Comparison of ENCODE assay signal across 1 cellular context in the genomic region with DNA sequence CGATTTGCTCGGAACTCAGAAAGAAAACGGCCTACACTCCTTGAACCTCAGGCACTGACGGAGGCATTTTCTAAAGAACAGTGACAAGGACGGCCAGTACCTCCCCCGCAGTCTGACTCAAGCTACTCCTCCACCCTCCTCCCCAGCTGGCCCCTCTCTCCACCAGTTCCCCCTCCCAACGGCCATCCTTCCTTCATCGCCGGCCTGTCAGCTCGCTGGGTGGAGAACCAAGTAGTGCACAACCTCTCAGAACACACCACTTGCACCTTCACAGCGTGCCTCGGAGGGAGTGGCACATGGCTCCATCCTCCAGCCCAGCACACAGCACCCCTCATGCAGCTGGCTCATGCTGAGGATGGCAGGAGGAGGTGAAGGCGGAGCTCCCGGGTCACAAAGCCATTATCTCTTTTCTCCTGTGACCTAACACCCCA.
TF ChIP-seq lines count a peak whose summit lies in the region.

No MANE protein-coding gene starts in this region.

TF ChIP-seq in K562, 482 proteins besides CTCF, POLR2A, EP300 and RAD21 (continued from another document and continues in another):
- TF ChIP-seq, protein P1, sequence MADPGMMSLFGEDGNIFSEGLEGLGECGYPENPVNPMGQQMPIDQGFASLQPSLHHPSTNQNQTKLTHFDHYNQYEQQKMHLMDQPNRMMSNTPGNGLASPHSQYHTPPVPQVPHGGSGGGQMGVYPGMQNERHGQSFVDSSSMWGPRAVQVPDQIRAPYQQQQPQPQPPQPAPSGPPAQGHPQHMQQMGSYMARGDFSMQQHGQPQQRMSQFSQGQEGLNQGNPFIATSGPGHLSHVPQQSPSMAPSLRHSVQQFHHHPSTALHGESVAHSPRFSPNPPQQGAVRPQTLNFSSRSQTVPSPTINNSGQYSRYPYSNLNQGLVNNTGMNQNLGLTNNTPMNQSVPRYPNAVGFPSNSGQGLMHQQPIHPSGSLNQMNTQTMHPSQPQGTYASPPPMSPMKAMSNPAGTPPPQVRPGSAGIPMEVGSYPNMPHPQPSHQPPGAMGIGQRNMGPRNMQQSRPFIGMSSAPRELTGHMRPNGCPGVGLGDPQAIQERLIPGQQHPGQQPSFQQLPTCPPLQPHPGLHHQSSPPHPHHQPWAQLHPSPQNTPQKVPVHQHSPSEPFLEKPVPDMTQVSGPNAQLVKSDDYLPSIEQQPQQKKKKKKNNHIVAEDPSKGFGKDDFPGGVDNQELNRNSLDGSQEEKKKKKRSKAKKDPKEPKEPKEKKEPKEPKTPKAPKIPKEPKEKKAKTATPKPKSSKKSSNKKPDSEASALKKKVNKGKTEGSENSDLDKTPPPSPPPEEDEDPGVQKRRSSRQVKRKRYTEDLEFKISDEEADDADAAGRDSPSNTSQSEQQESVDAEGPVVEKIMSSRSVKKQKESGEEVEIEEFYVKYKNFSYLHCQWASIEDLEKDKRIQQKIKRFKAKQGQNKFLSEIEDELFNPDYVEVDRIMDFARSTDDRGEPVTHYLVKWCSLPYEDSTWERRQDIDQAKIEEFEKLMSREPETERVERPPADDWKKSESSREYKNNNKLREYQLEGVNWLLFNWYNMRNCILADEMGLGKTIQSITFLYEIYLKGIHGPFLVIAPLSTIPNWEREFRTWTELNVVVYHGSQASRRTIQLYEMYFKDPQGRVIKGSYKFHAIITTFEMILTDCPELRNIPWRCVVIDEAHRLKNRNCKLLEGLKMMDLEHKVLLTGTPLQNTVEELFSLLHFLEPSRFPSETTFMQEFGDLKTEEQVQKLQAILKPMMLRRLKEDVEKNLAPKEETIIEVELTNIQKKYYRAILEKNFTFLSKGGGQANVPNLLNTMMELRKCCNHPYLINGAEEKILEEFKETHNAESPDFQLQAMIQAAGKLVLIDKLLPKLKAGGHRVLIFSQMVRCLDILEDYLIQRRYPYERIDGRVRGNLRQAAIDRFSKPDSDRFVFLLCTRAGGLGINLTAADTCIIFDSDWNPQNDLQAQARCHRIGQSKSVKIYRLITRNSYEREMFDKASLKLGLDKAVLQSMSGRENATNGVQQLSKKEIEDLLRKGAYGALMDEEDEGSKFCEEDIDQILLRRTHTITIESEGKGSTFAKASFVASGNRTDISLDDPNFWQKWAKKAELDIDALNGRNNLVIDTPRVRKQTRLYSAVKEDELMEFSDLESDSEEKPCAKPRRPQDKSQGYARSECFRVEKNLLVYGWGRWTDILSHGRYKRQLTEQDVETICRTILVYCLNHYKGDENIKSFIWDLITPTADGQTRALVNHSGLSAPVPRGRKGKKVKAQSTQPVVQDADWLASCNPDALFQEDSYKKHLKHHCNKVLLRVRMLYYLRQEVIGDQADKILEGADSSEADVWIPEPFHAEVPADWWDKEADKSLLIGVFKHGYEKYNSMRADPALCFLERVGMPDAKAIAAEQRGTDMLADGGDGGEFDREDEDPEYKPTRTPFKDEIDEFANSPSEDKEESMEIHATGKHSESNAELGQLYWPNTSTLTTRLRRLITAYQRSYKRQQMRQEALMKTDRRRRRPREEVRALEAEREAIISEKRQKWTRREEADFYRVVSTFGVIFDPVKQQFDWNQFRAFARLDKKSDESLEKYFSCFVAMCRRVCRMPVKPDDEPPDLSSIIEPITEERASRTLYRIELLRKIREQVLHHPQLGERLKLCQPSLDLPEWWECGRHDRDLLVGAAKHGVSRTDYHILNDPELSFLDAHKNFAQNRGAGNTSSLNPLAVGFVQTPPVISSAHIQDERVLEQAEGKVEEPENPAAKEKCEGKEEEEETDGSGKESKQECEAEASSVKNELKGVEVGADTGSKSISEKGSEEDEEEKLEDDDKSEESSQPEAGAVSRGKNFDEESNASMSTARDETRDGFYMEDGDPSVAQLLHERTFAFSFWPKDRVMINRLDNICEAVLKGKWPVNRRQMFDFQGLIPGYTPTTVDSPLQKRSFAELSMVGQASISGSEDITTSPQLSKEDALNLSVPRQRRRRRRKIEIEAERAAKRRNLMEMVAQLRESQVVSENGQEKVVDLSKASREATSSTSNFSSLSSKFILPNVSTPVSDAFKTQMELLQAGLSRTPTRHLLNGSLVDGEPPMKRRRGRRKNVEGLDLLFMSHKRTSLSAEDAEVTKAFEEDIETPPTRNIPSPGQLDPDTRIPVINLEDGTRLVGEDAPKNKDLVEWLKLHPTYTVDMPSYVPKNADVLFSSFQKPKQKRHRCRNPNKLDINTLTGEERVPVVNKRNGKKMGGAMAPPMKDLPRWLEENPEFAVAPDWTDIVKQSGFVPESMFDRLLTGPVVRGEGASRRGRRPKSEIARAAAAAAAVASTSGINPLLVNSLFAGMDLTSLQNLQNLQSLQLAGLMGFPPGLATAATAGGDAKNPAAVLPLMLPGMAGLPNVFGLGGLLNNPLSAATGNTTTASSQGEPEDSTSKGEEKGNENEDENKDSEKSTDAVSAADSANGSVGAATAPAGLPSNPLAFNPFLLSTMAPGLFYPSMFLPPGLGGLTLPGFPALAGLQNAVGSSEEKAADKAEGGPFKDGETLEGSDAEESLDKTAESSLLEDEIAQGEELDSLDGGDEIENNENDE (IDR thresholded peaks at IDR 0.05; ENCODE audit: low read depth, low read length), result no peak
- TF ChIP-seq RBFOX2 (IDR thresholded peaks at IDR 0.05; ENCODE audit: low read depth, low read length) (no peak), RCOR1 (IDR thresholded peaks at IDR 0.05; ENCODE audit: borderline replicate concordance in 1 of 2, low read depth in 2 of 2, low read length in 2 of 2) (peak in 1 of 2 experiments; percentile 68; a peak in 1 of 4 replicates), RBM39 (optimal IDR thresholded peaks at IDR 0.05; ENCODE audit: low read depth, low read length) (no peak), HLTF (IDR thresholded peaks at IDR 0.05) (0 out of 2 replicates have a peak, but pooled peaks have one; percentile 39), RFX5 (IDR thresholded peaks at IDR 0.05; ENCODE audit: low read depth, low read length) (no peak), TSC22D4 (tag; IDR thresholded peaks at IDR 0.05) (no peak), POLR3A (IDR thresholded peaks at IDR 0.05; ENCODE audit: borderline replicate concordance, extremely low read depth, insufficient read depth, insufficient read length) (no peak), CBFA2T3 (IDR thresholded peaks at IDR 0.05) (peak; percentile 70), ZNF444 (CRISPR knock-in tag; IDR thresholded peaks at IDR 0.05) (no peak), ZEB2 (IDR thresholded peaks at IDR 0.05) (no peak), FOSL1 (tag; conservative IDR thresholded peaks at IDR 0.05) (peak; percentile 94), ZNF217 (CRISPR knock-in tag; IDR thresholded peaks at IDR 0.05) (no peak), JUND (IDR thresholded peaks at IDR 0.05; ENCODE audit: borderline replicate concordance, low read depth, low read length) (peak; percentile 94), JUND (tag; IDR thresholded peaks at IDR 0.05; ENCODE audit: borderline replicate concordance, low read depth, low read length) (peak; percentile 94; the same call in 2 of the 3 replicates), PHF21A (IDR thresholded peaks at IDR 0.05; ENCODE audit: borderline replicate concordance, low read depth) (no peak), ZNF324 (CRISPR knock-in tag; IDR thresholded peaks at IDR 0.05) (no peak), ZNF239 (CRISPR knock-in tag; IDR thresholded peaks at IDR 0.05) (no peak)
- TF ChIP-seq, protein P2, sequence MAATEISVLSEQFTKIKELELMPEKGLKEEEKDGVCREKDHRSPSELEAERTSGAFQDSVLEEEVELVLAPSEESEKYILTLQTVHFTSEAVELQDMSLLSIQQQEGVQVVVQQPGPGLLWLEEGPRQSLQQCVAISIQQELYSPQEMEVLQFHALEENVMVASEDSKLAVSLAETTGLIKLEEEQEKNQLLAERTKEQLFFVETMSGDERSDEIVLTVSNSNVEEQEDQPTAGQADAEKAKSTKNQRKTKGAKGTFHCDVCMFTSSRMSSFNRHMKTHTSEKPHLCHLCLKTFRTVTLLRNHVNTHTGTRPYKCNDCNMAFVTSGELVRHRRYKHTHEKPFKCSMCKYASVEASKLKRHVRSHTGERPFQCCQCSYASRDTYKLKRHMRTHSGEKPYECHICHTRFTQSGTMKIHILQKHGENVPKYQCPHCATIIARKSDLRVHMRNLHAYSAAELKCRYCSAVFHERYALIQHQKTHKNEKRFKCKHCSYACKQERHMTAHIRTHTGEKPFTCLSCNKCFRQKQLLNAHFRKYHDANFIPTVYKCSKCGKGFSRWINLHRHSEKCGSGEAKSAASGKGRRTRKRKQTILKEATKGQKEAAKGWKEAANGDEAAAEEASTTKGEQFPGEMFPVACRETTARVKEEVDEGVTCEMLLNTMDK (IDR thresholded peaks at IDR 0.05; ENCODE audit: borderline replicate concordance, insufficient read depth, low read depth, low read length, poor library complexity, severe bottlenecking), result no peak
- TF ChIP-seq, protein P3, sequence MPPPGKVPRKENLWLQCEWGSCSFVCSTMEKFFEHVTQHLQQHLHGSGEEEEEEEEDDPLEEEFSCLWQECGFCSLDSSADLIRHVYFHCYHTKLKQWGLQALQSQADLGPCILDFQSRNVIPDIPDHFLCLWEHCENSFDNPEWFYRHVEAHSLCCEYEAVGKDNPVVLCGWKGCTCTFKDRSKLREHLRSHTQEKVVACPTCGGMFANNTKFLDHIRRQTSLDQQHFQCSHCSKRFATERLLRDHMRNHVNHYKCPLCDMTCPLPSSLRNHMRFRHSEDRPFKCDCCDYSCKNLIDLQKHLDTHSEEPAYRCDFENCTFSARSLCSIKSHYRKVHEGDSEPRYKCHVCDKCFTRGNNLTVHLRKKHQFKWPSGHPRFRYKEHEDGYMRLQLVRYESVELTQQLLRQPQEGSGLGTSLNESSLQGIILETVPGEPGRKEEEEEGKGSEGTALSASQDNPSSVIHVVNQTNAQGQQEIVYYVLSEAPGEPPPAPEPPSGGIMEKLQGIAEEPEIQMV (tag; conservative IDR thresholded peaks at IDR 0.05; ENCODE audit: low read depth), result no peak
- TF ChIP-seq, protein P4, sequence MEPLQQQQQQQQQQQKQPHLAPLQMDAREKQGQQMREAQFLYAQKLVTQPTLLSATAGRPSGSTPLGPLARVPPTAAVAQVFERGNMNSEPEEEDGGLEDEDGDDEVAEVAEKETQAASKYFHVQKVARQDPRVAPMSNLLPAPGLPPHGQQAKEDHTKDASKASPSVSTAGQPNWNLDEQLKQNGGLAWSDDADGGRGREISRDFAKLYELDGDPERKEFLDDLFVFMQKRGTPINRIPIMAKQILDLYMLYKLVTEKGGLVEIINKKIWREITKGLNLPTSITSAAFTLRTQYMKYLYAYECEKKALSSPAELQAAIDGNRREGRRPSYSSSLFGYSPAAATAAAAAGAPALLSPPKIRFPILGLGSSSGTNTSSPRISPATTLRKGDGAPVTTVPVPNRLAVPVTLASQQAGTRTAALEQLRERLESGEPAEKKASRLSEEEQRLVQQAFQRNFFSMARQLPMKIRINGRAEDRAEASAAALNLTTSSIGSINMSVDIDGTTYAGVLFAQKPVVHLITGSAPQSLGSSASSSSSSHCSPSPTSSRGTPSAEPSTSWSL (CRISPR knock-in tag; IDR thresholded peaks at IDR 0.05; ENCODE audit: borderline replicate concordance), result no peak
- TF ChIP-seq, protein P5, sequence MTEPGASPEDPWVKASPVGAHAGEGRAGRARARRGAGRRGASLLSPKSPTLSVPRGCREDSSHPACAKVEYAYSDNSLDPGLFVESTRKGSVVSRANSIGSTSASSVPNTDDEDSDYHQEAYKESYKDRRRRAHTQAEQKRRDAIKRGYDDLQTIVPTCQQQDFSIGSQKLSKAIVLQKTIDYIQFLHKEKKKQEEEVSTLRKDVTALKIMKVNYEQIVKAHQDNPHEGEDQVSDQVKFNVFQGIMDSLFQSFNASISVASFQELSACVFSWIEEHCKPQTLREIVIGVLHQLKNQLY (CRISPR knock-in tag; conservative IDR thresholded peaks at IDR 0.05), result no peak
- TF ChIP-seq, protein P6, sequence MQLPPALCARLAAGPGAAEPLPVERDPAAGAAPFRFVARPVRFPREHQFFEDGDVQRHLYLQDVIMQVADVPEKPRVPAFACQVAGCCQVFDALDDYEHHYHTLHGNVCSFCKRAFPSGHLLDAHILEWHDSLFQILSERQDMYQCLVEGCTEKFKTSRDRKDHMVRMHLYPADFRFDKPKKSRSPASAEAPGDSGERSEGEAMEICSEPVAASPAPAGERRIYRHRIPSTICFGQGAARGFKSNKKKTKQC (CRISPR knock-in tag; IDR thresholded peaks at IDR 0.05), result 0 out of 2 replicates have a peak, but pooled peaks have one; percentile 26
- TF ChIP-seq, protein P7, sequence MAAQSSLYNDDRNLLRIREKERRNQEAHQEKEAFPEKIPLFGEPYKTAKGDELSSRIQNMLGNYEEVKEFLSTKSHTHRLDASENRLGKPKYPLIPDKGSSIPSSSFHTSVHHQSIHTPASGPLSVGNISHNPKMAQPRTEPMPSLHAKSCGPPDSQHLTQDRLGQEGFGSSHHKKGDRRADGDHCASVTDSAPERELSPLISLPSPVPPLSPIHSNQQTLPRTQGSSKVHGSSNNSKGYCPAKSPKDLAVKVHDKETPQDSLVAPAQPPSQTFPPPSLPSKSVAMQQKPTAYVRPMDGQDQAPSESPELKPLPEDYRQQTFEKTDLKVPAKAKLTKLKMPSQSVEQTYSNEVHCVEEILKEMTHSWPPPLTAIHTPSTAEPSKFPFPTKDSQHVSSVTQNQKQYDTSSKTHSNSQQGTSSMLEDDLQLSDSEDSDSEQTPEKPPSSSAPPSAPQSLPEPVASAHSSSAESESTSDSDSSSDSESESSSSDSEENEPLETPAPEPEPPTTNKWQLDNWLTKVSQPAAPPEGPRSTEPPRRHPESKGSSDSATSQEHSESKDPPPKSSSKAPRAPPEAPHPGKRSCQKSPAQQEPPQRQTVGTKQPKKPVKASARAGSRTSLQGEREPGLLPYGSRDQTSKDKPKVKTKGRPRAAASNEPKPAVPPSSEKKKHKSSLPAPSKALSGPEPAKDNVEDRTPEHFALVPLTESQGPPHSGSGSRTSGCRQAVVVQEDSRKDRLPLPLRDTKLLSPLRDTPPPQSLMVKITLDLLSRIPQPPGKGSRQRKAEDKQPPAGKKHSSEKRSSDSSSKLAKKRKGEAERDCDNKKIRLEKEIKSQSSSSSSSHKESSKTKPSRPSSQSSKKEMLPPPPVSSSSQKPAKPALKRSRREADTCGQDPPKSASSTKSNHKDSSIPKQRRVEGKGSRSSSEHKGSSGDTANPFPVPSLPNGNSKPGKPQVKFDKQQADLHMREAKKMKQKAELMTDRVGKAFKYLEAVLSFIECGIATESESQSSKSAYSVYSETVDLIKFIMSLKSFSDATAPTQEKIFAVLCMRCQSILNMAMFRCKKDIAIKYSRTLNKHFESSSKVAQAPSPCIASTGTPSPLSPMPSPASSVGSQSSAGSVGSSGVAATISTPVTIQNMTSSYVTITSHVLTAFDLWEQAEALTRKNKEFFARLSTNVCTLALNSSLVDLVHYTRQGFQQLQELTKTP (IDR thresholded peaks at IDR 0.05; ENCODE audit: low read depth in 1 of 2, partially characterized antibody in 2 of 2), result peak in 1 of 2 experiments; percentile 37
- TF ChIP-seq, protein P8, sequence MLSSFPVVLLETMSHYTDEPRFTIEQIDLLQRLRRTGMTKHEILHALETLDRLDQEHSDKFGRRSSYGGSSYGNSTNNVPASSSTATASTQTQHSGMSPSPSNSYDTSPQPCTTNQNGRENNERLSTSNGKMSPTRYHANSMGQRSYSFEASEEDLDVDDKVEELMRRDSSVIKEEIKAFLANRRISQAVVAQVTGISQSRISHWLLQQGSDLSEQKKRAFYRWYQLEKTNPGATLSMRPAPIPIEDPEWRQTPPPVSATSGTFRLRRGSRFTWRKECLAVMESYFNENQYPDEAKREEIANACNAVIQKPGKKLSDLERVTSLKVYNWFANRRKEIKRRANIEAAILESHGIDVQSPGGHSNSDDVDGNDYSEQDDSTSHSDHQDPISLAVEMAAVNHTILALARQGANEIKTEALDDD (IDR thresholded peaks at IDR 0.05), result no peak
- TF ChIP-seq, protein P9, sequence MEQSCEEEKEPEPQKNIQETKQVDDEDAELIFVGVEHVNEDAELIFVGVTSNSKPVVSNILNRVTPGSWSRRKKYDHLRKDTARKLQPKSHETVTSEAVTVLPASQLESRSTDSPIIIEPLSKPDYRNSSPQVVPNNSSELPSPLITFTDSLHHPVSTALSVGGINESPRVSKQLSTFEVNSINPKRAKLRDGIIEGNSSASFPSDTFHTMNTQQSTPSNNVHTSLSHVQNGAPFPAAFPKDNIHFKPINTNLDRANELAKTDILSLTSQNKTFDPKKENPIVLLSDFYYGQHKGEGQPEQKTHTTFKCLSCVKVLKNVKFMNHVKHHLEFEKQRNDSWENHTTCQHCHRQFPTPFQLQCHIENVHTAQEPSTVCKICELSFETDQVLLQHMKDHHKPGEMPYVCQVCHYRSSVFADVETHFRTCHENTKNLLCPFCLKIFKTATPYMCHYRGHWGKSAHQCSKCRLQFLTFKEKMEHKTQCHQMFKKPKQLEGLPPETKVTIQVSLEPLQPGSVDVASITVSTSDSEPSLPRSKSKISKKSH (CRISPR knock-in tag; IDR thresholded peaks at IDR 0.05), result no peak
